9 cellular contexts compared by ENCODE assay signal in genomic region chr7:125512373-125512772, GRCh38.
"Had no signal": no experiment of that assay in that cellular context is flagged by ENCODE, and none has a peak within 500 bp of the region (broad histone marks: within the 10 kb centered on the region; RNA-seq: fewer than 3 reads in every experiment).

No MANE protein-coding gene starts in this region.

- H3K27ac Mint-ChIP-seq: GM23338, H9, HFFc6 had no signal

- DNase-seq: GM23248, GOT3, H7, H9, HCEC 1CT, HFFc6 had no signal

- H3K36me3 ChIP-seq: HAP-1 had no signal

- H2AFZ ChIP-seq: GM23248, GM23338 had no signal

- ATAC-seq: GM23338, HCT116 had no signal

- H3K9me3 Mint-ChIP-seq: GM23338, H9 had no signal

- H3K4me2 ChIP-seq: GM23338 had no signal

- H3K4me3 ChIP-seq: GM23248, GM23338, HAP-1 had no signal

- H3K4me1 ChIP-seq: HAP-1 had no signal

- H3K27ac ChIP-seq: GM23248 had no signal

- H3K9me3 ChIP-seq: HAP-1 had no signal

- H3K4me1 Mint-ChIP-seq: GM23338, H9 had no signal

- H3K4me3 Mint-ChIP-seq: GM23338, H9, HFFc6 had no signal

- H3K9ac ChIP-seq: GM23248 had no signal
